In genomic region chr6:40286721-40287120, GRCh38 we compare ENCODE assay signal across 23 cellular contexts.
DNase-seq lines count a peak whose midpoint lies in the region; ATAC-seq, FAIRE-seq and TF ChIP-seq lines count a peak whose summit lies in the region.
"Had no signal": no experiment of that assay in that cellular context is flagged by ENCODE, and none has a peak within 500 bp of the region (broad histone marks: within the 10 kb centered on the region; RNA-seq: fewer than 3 reads in every experiment).

No MANE protein-coding gene starts in this region.

- H3K4me2 ChIP-seq in Loucy (ENCODE audit: low read depth, low read length, poor library complexity, severe bottlenecking) = no peak overlapping the region
- H3K4me2 ChIP-seq in H1 (ENCODE audit: insufficient read depth in 1 of 2, low read depth in 2 of 2, low read length in 2 of 2) = peak overlapping the region; percentile 63 to 67
- no peak overlapping the region for H3K4me2 ChIP-seq in trophoblast cell (ENCODE audit: low read length)
- H3K4me2 ChIP-seq: BLaER1 had no signal

- H3K79me1 ChIP-seq in H1 (ENCODE audit: low read depth, low read length) (no peaks in the 10 kb centered on the region), trophoblast cell (ENCODE audit: low read length) (no peaks in the 10 kb centered on the region)

- H3K23me2 ChIP-seq in H1 (ENCODE audit: low read depth, low read length) = peaks cover 3% of the 10 kb centered on the region; the same call in 1 of the 2 replicates

- intact Hi-C loops in transverse colon (cut with DNase I; ENCODE audit: low total_unique reads) = no loop called here

- WGBS in H1 (ENCODE audit: extremely low coverage in 1 of 2, insufficient coverage in 1 of 2, insufficient read length in 1 of 2, insufficient replicate concordance in 2 of 2, low coverage in 1 of 2, low lambda C conversion rate in 2 of 2, missing lambda C conversion rate in 1 of 2), 2 experiments = 60% methylated on average over 3 of the region's 3 CpGs; no CpG with 5 or more reads in 1 of the 2 experiments
- WGBS in trophoblast cell (ENCODE audit: extremely low coverage, insufficient coverage, insufficient read length) = no CpG with 5 or more reads among the region's 3 CpGs
- WGBS in transverse colon (ENCODE audit: low coverage in 1 of 2), 2 donors = 35 to 49% methylated on average over 2 to 3 of the region's 3 CpGs

- no peak overlapping the region for H4K12ac ChIP-seq in trophoblast cell (ENCODE audit: low read depth, low read length)

- DNase-seq in BE2C (no peak), H1 (ENCODE audit: low read depth in 1 of 2, low spot score in 2 of 2) (no peak), trophoblast cell (no peak), transverse colon (no peak)
- DNase-seq: CD4-positive, CD25-positive, alpha-beta regulatory T cell; DMS53; GM23248; HCEC 1CT; Karpas-422; MV-4-11; NCI-H1105; NCI-H1436 treated with DMSO at 0.1 percent for 48 hours; NCI-H187 treated with DMSO at 0.1 percent for 48 hours; NCI-H446; NCI-H524 treated with DMSO at 0.1 percent for 48 hours; SHP77 had no signal

- H2BK12ac ChIP-seq in H1 (ENCODE audit: low read depth, low read length) = peak overlapping the region; percentile 69; the same call in 1 of the 2 replicates
- H2BK12ac ChIP-seq in trophoblast cell (ENCODE audit: low read length) = no peak overlapping the region

- peak; percentile 37 to 63; a peak in 3 of 4 replicates for TF ChIP-seq RAD21 in H1 (IDR thresholded peaks at IDR 0.05 in 1 of 2, conservative IDR thresholded peaks at IDR 0.05 in 1 of 2; ENCODE audit: low read depth in 2 of 2, low read length in 2 of 2)

- H4K20me1 ChIP-seq in Loucy (ENCODE audit: insufficient read depth, low read length, poor library complexity, severe bottlenecking) (no peaks in the 10 kb centered on the region), H1 (replicated peaks in 1 of 2; ENCODE audit: control insufficient read depth in 1 of 2, insufficient read depth in 2 of 2, low read length in 2 of 2) (no peaks in the 10 kb centered on the region)
- H4K20me1 ChIP-seq: BLaER1 had no signal

- H3K27ac ChIP-seq in H1 (ENCODE audit: low read depth, low read length) (no peak overlapping the region; the same call in 1 of the 2 replicates), iPS-18a (ENCODE audit: low read length) (no peak overlapping the region), trophoblast cell (ENCODE audit: low read depth, low read length) (no peak overlapping the region), transverse colon (no peak overlapping the region)
- H3K27ac ChIP-seq: BLaER1, GM23248, RWPE1 had no signal

- no peak overlapping the region for H4K5ac ChIP-seq in H1 (ENCODE audit: insufficient read length, low read depth, low read length)

- H2BK5ac ChIP-seq in H1 (ENCODE audit: low read depth, low read length) = peak overlapping the region; percentile 88; the same call in 1 of the 2 replicates
- no peak overlapping the region for H2BK5ac ChIP-seq in trophoblast cell (ENCODE audit: low read depth, low read length, poor library complexity)

- H2BK120ac ChIP-seq in H1 (replicated peaks; ENCODE audit: low read depth, low read length) = peak overlapping the region; percentile 95
- no peak overlapping the region for H2BK120ac ChIP-seq in trophoblast cell (ENCODE audit: insufficient read depth, low read length, poor library complexity)

- no peak overlapping the region for H3K56ac ChIP-seq in H1 (replicated peaks; ENCODE audit: insufficient read length, low read depth, low read length)

- FAIRE-seq in H1 (lab: Jason Lieb, UNC) = no peak
- FAIRE-seq: HepG2 had no signal

- H2BK15ac ChIP-seq in H1 (ENCODE audit: low read length) = no peak overlapping the region

- H3K4me3 ChIP-seq in BE2C (ENCODE audit: low read depth, low read length) = no peak overlapping the region
- H3K4me3 ChIP-seq in Loucy (ENCODE audit: low read length, poor library complexity, severe bottlenecking) = no peak overlapping the region
- H3K4me3 ChIP-seq in H1 (ENCODE audit: extremely low read depth in 1 of 4, insufficient read depth in 2 of 4, low read depth in 3 of 4, low read length in 4 of 4) = peak overlapping the region in 2 of 4 experiments; percentile 6 to 41; a peak in 2 of 8 replicates
- peak overlapping the region; percentile 23 for H3K4me3 ChIP-seq in iPS-18a (ENCODE audit: low read length)
- H3K4me3 ChIP-seq in trophoblast cell (ENCODE audit: low read depth, low read length) = no peak overlapping the region
- H3K4me3 ChIP-seq in transverse colon = no peak overlapping the region
- H3K4me3 ChIP-seq: BLaER1, GM23248 had no signal

- POLR2A ChIA-PET in H1 (lab: Charles Lee; ENCODE audit: partially characterized antibody) = no interaction called here

- no peak overlapping the region for H3K14ac ChIP-seq in H1 (ENCODE audit: insufficient read length)
- H3K14ac ChIP-seq in trophoblast cell (ENCODE audit: low read length) = no peak overlapping the region

- TF ChIP-seq POLR2A in H1 (IDR thresholded peaks at IDR 0.05; ENCODE audit: control extremely low read depth in 1 of 2, low read depth in 2 of 2, low read length in 2 of 2) = no peak
- TF ChIP-seq POLR2A in transverse colon (IDR thresholded peaks at IDR 0.05) = no peak

- H3K27me3 ChIP-seq in BE2C = no peaks in the 10 kb centered on the region
- H3K27me3 ChIP-seq in Loucy (ENCODE audit: insufficient read depth, low read length, poor library complexity, severe bottlenecking) = no peaks in the 10 kb centered on the region
- no peaks in the 10 kb centered on the region for H3K27me3 ChIP-seq in H1 (replicated peaks in 1 of 4; ENCODE audit: control insufficient read depth in 3 of 4, extremely low read depth in 1 of 4, insufficient read depth in 3 of 4, low read length in 3 of 4)
- H3K27me3 ChIP-seq in iPS-18a (ENCODE audit: control insufficient read depth, insufficient read depth, low read length) = no peaks in the 10 kb centered on the region
- H3K27me3 ChIP-seq in trophoblast cell (ENCODE audit: insufficient read depth, low read length) = no peaks in the 10 kb centered on the region
- peaks cover 17% of the 10 kb centered on the region for H3K27me3 ChIP-seq in transverse colon
- H3K27me3 ChIP-seq: BLaER1 had no signal

- TF ChIP-seq CTCF in BE2C (IDR thresholded peaks at IDR 0.05; ENCODE audit: low read depth, low read length) = peak; percentile 15; the same call in 1 of the 2 replicates
- peak; percentile 16; the same call in 1 of the 2 replicates for TF ChIP-seq CTCF in Loucy (conservative IDR thresholded peaks at IDR 0.05; ENCODE audit: low read length)
- peak; percentile 37 to 47 (median 46) for TF ChIP-seq CTCF in H1 (IDR thresholded peaks at IDR 0.05; ENCODE audit: control extremely low read depth in 1 of 3, insufficient read depth in 1 of 3, low read depth in 1 of 3, low read length in 3 of 3)
- TF ChIP-seq CTCF in transverse colon (IDR thresholded peaks at IDR 0.05) = no peak

- H3K23ac ChIP-seq in H1 (ENCODE audit: insufficient read length) (no peak overlapping the region), trophoblast cell (ENCODE audit: low read length) (no peak overlapping the region)

- ATAC-seq in HG02588 (IDR thresholded peaks at IDR 0.05; ENCODE audit: unreplicated experiment) = no peak
- ATAC-seq: HepG2, Panc1 had no signal

- peaks cover 2% of the 10 kb centered on the region; the same call in 1 of the 2 replicates for H3K4me1 ChIP-seq in BE2C
- H3K4me1 ChIP-seq in Loucy (ENCODE audit: insufficient read depth, low read length, poor library complexity, severe bottlenecking) = no peaks in the 10 kb centered on the region
- H3K4me1 ChIP-seq in H1 (replicated peaks in 1 of 4; ENCODE audit: control insufficient read depth in 3 of 4, insufficient read depth in 4 of 4, low read length in 3 of 4) = peaks cover 17 to 39% (median 25%) of the 10 kb centered on the region in 4 experiments
- H3K4me1 ChIP-seq in iPS-18a (ENCODE audit: control insufficient read depth, low read depth, low read length) = peaks cover 45% of the 10 kb centered on the region
- no peaks in the 10 kb centered on the region for H3K4me1 ChIP-seq in trophoblast cell (ENCODE audit: control insufficient read depth in 1 of 2, insufficient read depth in 2 of 2, low read length in 2 of 2)
- no peaks in the 10 kb centered on the region for H3K4me1 ChIP-seq in transverse colon
- H3K4me1 ChIP-seq: BLaER1 had no signal

- H3K79me2 ChIP-seq in Loucy (ENCODE audit: insufficient read depth, low read length) = no peaks in the 10 kb centered on the region
- no peaks in the 10 kb centered on the region for H3K79me2 ChIP-seq in H1 (ENCODE audit: control insufficient read depth in 1 of 2, insufficient read depth in 2 of 2, low read length in 2 of 2)
- H3K79me2 ChIP-seq in trophoblast cell (ENCODE audit: control insufficient read depth, insufficient read depth, low read length, poor library complexity) = no peaks in the 10 kb centered on the region

- H3K9ac ChIP-seq in Loucy (ENCODE audit: low read depth, low read length, poor library complexity, severe bottlenecking) (no peak overlapping the region), H1 (replicated peaks in 1 of 4; ENCODE audit: extremely low read depth in 1 of 4, low read depth in 3 of 4, low read length in 3 of 4) (no peak overlapping the region), iPS-18a (ENCODE audit: low read length) (no peak overlapping the region), trophoblast cell (ENCODE audit: low read length) (no peak overlapping the region)
- H3K9ac ChIP-seq: BLaER1, GM23248 had no signal

- H2AFZ ChIP-seq in Loucy (ENCODE audit: low read length) (no peak overlapping the region), H1 (ENCODE audit: low read length) (0 out of 2 replicates have a peak overlapping the region, but pooled peaks have one; percentile 24), trophoblast cell (ENCODE audit: insufficient read depth, low read length, poor library complexity) (no peak overlapping the region)
- H2AFZ ChIP-seq: GM23248 had no signal

- H4K91ac ChIP-seq in H1 (replicated peaks; ENCODE audit: insufficient read length, low read length) (peak overlapping the region; percentile 94), trophoblast cell (ENCODE audit: low read depth, low read length) (no peak overlapping the region)

- in situ Hi-C loops in transverse colon (cut with MboI; ENCODE audit: low pct_ligation_motif_present in 1 of 4, low pct_unique_long_range_greater_than_20kb in 1 of 4, low sequenced_read_pairs in 3 of 4) = no loop called here

- H3K18ac ChIP-seq in H1 (ENCODE audit: extremely low read depth, low read length) (0 out of 2 replicates have a peak overlapping the region, but pooled peaks have one; percentile 41), trophoblast cell (ENCODE audit: low read length) (no peak overlapping the region)

- CTCF ChIA-PET in H1 (lab: Charles Lee; ENCODE audit: partially characterized antibody) = interaction anchor here (0.9 to 1.5 kb wide), 10 partner anchors 8 to 301 kb away, joined by 3 to 5 read pairs (median 4); no protein-coding TSS in a partner anchor

- peak overlapping the region; percentile 48 for H3K4ac ChIP-seq in H1 (replicated peaks; ENCODE audit: insufficient read length, low read depth, low read length)
- no peak overlapping the region for H3K4ac ChIP-seq in trophoblast cell (ENCODE audit: low read depth, low read length)

- H2AK5ac ChIP-seq in H1 (ENCODE audit: low read depth, low read length) = 0 out of 2 replicates have a peak overlapping the region, but pooled peaks have one; percentile 3
- no peak overlapping the region for H2AK5ac ChIP-seq in trophoblast cell (ENCODE audit: low read length)

- peak overlapping the region; percentile 86; the same call in 1 of the 2 replicates for H2BK20ac ChIP-seq in H1 (ENCODE audit: low read length)

- TF ChIP-seq EP300 in H1 (IDR thresholded peaks at IDR 0.05; ENCODE audit: borderline replicate concordance in 1 of 2, low read depth in 2 of 2, low read length in 2 of 2) = no peak
- TF ChIP-seq EP300 in transverse colon (IDR thresholded peaks at IDR 0.05; ENCODE audit: low read depth) = no peak

- no peaks in the 10 kb centered on the region for H3K36me3 ChIP-seq in BE2C
- H3K36me3 ChIP-seq in Loucy (ENCODE audit: insufficient read depth, low read length) = no peaks in the 10 kb centered on the region
- H3K36me3 ChIP-seq in H1 (ENCODE audit: control insufficient read depth in 2 of 4, insufficient read depth in 4 of 4, low read length in 3 of 4) = no peaks in the 10 kb centered on the region
- H3K36me3 ChIP-seq in iPS-18a (ENCODE audit: control insufficient read depth, low read depth, low read length) = no peaks in the 10 kb centered on the region
- no peaks in the 10 kb centered on the region for H3K36me3 ChIP-seq in trophoblast cell (ENCODE audit: control insufficient read depth in 1 of 2, insufficient read depth in 2 of 2, low read length in 2 of 2)
- no peaks in the 10 kb centered on the region for H3K36me3 ChIP-seq in transverse colon
- H3K36me3 ChIP-seq: BLaER1 had no signal

- H4K8ac ChIP-seq in H1 (ENCODE audit: extremely low read depth, insufficient read depth, low read length) (no peak overlapping the region), trophoblast cell (ENCODE audit: low read depth, low read length) (no peak overlapping the region)

- no peaks in the 10 kb centered on the region for H3K9me2 ChIP-seq in Loucy (replicated peaks; ENCODE audit: low read depth, low read length)

- H3K9me3 ChIP-seq in BE2C = no peaks in the 10 kb centered on the region
- H3K9me3 ChIP-seq in Loucy (ENCODE audit: insufficient read depth, low read depth, low read length) = no peaks in the 10 kb centered on the region
- H3K9me3 ChIP-seq in H1 (ENCODE audit: insufficient read depth in 2 of 2, low read depth in 1 of 2, low read length in 1 of 2) = no peaks in the 10 kb centered on the region
- no peaks in the 10 kb centered on the region for H3K9me3 ChIP-seq in iPS-18a (ENCODE audit: control insufficient read depth, low read depth, low read length)
- peaks cover 1% of the 10 kb centered on the region for H3K9me3 ChIP-seq in trophoblast cell (ENCODE audit: insufficient read depth, low read depth, low read length)
- no peaks in the 10 kb centered on the region for H3K9me3 ChIP-seq in transverse colon
- H3K9me3 ChIP-seq: BLaER1 had no signal

- no peaks in the 10 kb centered on the region for H3F3A ChIP-seq in Loucy (ENCODE audit: low read depth)

Comparison
In these comparisons a context has a peak if more than half of its experiments do, and no peak if none do; other contexts are left out.
1. CTCF ChIP-seq: peak in BE2C (single experiment), Loucy (single experiment) and H1 (3 of 3); none in transverse colon (0 of 5).
2. H3K4me2 ChIP-seq: peak in H1 (2 of 2); none in Loucy (single experiment) and trophoblast cell (single experiment).